ENCODE assay signal across 9 cellular contexts in the genomic region with DNA sequence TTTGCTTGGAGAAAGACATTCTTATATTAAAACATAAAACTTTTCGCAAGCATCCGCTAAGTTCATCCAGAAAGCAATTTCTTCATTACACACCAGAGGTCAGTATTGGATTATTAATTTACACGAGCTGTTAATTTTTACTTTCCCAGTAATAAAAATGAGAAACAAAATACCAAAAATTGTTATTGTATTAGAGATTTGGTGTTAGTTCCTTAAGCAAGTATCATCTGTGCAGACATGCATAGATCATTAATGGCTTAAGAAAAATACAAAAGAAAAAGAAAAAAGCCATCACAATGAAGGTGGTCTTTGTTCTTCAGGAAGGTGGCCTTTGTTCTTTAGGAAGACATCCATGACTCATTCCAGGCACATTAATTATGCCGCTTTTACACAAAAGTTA. TPM values are rescaled to one million over a fixed set of nuclear protein-coding genes. Genes with fewer than 3 reads are reported as not detected.
DNase-seq lines count a peak whose midpoint lies in the region; ATAC-seq and TF ChIP-seq lines count a peak whose summit lies in the region.
"Had no signal": no experiment of that assay in that cellular context is flagged by ENCODE, and none has a peak within 500 bp of the region (broad histone marks: within the 10 kb centered on the region; RNA-seq: fewer than 3 reads in every experiment).

No MANE protein-coding gene starts in this region.

- no peak overlapping the region for H3K4me3 Mint-ChIP-seq in mesothelial cell of epicardium
- H3K4me3 Mint-ChIP-seq: activated naive CD4-positive, alpha-beta T cell treated with anti-CD3 and anti-CD28 coated beads, Interleukin-2, amount 50 U/mL, for 24 hours had no signal

- H3K36me3 Mint-ChIP-seq in mesothelial cell of epicardium: no peaks in the 10 kb centered on the region
- H3K36me3 Mint-ChIP-seq: activated naive CD4-positive, alpha-beta T cell treated with anti-CD3 and anti-CD28 coated beads, Interleukin-2, amount 50 U/mL, for 24 hours had no signal

- no peak overlapping the region for H3K4me3 ChIP-seq in body of pancreas

- H3K4me1 ChIP-seq in body of pancreas: no peaks in the 10 kb centered on the region

- DNase-seq in KBM-7 (peak; percentile 29), body of pancreas (no peak), mesothelial cell of epicardium (ENCODE audit: low spot score in 2 of 2, unreplicated experiment in 2 of 2) (no peak), nucleus accumbens (lab: John Stamatoyannopoulos, UW) (no peak), NCI-H1436 (lab: John Stamatoyannopoulos, UW) (no peak)

- no peaks in the 10 kb centered on the region for H3K36me3 ChIP-seq in body of pancreas (replicated peaks in 1 of 2; ENCODE audit: insufficient read depth in 1 of 2, low read depth in 2 of 2)

- intact Hi-C loops in body of pancreas (cut with DNase I): no loop called here

- ATAC-seq in body of pancreas: no peak
- no peak for ATAC-seq in HG02884 (IDR thresholded peaks at IDR 0.05; ENCODE audit: unreplicated experiment)
- ATAC-seq in HG02973 (IDR thresholded peaks at IDR 0.05; ENCODE audit: unreplicated experiment): no peak

- H3K9me3 Mint-ChIP-seq in mesothelial cell of epicardium: no peaks in the 10 kb centered on the region
- H3K9me3 Mint-ChIP-seq: activated naive CD4-positive, alpha-beta T cell treated with anti-CD3 and anti-CD28 coated beads, Interleukin-2, amount 50 U/mL, for 24 hours had no signal

- TF ChIP-seq CTCF in C4-2B (conservative IDR thresholded peaks at IDR 0.05) (peak; percentile 56), body of pancreas (IDR thresholded peaks at IDR 0.05) (peak; percentile 20 to 80 (median 70)), mesothelial cell of epicardium (IDR thresholded peaks at IDR 0.05; ENCODE audit: unreplicated experiment) (peak; percentile 79)

- H3K4me1 Mint-ChIP-seq in mesothelial cell of epicardium: peaks cover 9% of the 10 kb centered on the region
- H3K4me1 Mint-ChIP-seq: activated naive CD4-positive, alpha-beta T cell treated with anti-CD3 and anti-CD28 coated beads, Interleukin-2, amount 50 U/mL, for 24 hours had no signal

- no peaks in the 10 kb centered on the region for H3K27me3 Mint-ChIP-seq in mesothelial cell of epicardium (ENCODE audit: low read depth)

- TF ChIP-seq POLR2A in body of pancreas (IDR thresholded peaks at IDR 0.05): no peak

- H3K27me3 ChIP-seq in body of pancreas: no peaks in the 10 kb centered on the region

- no peak overlapping the region for H3K27ac Mint-ChIP-seq in mesothelial cell of epicardium
- H3K27ac Mint-ChIP-seq: activated naive CD4-positive, alpha-beta T cell treated with anti-CD3 and anti-CD28 coated beads, Interleukin-2, amount 50 U/mL, for 24 hours had no signal

- no peak overlapping the region for H3K27ac ChIP-seq in C4-2B
- no peak overlapping the region for H3K27ac ChIP-seq in body of pancreas

- 8 to 15% methylated on average over 4 of the region's 4 CpGs for WGBS in body of pancreas, 2 donors

- H3K9me3 ChIP-seq in body of pancreas: no peaks in the 10 kb centered on the region

- in situ Hi-C loops in KBM-7 (cut with MboI; ENCODE audit: low pct_unique_long_range_greater_than_20kb, low sequenced_read_pairs): loop anchor here (25.0 kb wide), 1 partner anchor 902 kb away; no protein-coding TSS in a partner anchor

RNA-seq across cellular contexts. Expression of gene HNMT, which starts 53.6 kb away (rescaled TPM):
- total RNA-seq in body of pancreas: 10 to 100 TPM; 37.2 to 52.1 TPM
- total RNA-seq in mesothelial cell of epicardium: 14.4 to 18.8 TPM (median 16.9 TPM) in 3 replicates
